14 cellular contexts compared by ENCODE assay signal in the genomic region with DNA sequence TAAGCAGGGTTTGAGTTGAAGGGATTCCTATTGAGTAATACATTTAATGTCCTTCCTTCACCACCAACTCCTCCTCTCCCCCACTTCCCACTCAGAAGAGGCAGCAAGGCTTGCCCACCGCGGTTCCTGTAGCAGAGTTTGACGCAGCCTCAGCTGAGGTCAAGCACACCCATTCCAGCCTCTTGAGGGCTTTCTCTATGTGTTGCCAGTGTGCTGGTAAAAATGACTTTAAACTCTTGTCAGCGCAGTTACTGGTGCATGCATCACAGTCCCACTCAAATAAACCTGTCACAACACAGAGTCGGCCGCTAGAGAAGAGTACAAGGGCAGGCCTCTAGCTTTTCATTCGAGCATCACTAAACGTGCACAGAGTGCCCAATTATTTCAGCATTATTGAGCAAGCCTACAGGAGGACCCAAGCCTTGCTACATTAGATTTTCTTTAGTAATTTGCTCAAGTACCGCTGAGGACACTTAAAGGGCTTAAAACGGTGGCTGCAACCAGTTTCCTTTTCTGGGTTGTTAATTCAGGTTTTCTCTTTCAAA.
A peak's percentile ranks its signal among the peaks of the same experiment; 100 is the strongest.
DNase-seq lines count a peak whose midpoint lies in the region; ATAC-seq, FAIRE-seq and TF ChIP-seq lines count a peak whose summit lies in the region.
"Had no signal": no experiment of that assay in that cellular context is flagged by ENCODE, and none has a peak within 500 bp of the region (broad histone marks: within the 10 kb centered on the region; RNA-seq: fewer than 3 reads in every experiment).

No MANE protein-coding gene starts in this region.

- peaks cover 29% of the 10 kb centered on the region for H3K36me3 Mint-ChIP-seq in nephron (ENCODE audit: low read depth)

- TF ChIP-seq POLR2A in H54 (IDR thresholded peaks at IDR 0.05; ENCODE audit: low read depth, low read length), result no peak

- TF ChIP-seq CTCF in nephron (IDR thresholded peaks at IDR 0.05; ENCODE audit: unreplicated experiment in 3 of 3), result no peak

- H3K4me1 Mint-ChIP-seq in nephron, result no peaks in the 10 kb centered on the region

- H3K4me3 Mint-ChIP-seq in nephron, result no peak overlapping the region
- H3K4me3 Mint-ChIP-seq: naive thymus-derived CD8-positive, alpha-beta T cell had no signal

- FAIRE-seq in H54 (lab: Jason Lieb, UNC), result peak; percentile 87
- FAIRE-seq: endometrium had no signal

- peak overlapping the region in 2 of 3 experiments; percentile 18 to 25 for H3K27ac Mint-ChIP-seq in nephron

- DNase-seq in H54 (ENCODE audit: insufficient read length, low spot score) (no peak), NCI-H1436 treated with DMSO at 0.1 percent for 48 hours (lab: John Stamatoyannopoulos, UW) (peak; percentile 92), amniotic epithelial cell (ENCODE audit: low read depth) (peak; percentile 37), COLO668 (lab: John Stamatoyannopoulos, UW; ENCODE audit: unreplicated experiment) (no peak), NCI-H146 (lab: John Stamatoyannopoulos, UW) (no peak), islet precursor cell (no peak)
- DNase-seq: activated CD4-positive, alpha-beta T cell treated with anti-CD3 and anti-CD28 coated beads, Interleukin-2, amount 50 U/mL, for 48 hours; COR-L47; hippocampal formation; naive thymus-derived CD8-positive, alpha-beta T cell; stimulated activated CD8-positive, alpha-beta memory T cell treated with anti-CD3 and anti-CD28 coated beads, Interleukin-4, amount 100 ng/mL, for 48 hours had no signal

- H3K9me3 Mint-ChIP-seq in nephron, result no peaks in the 10 kb centered on the region
- H3K9me3 Mint-ChIP-seq: naive thymus-derived CD8-positive, alpha-beta T cell had no signal

- ATAC-seq in GM21528 (IDR thresholded peaks at IDR 0.05; ENCODE audit: low FRiP score, unreplicated experiment), result no peak
- ATAC-seq: naive thymus-derived CD8-positive, alpha-beta T cell had no signal

- H3K27me3 Mint-ChIP-seq in nephron (ENCODE audit: low read depth), result no peaks in the 10 kb centered on the region
- H3K27me3 Mint-ChIP-seq: naive thymus-derived CD8-positive, alpha-beta T cell had no signal

Comparison
In these comparisons a context has a peak if more than half of its experiments do, and no peak if none do; other contexts are left out.
1. DNase-seq: peak in NCI-H1436 treated with DMSO at 0.1 percent for 48 hours (single experiment) and amniotic epithelial cell (single experiment); none in H54 (single experiment), COLO668 (single experiment), NCI-H146 (single experiment) and islet precursor cell (single experiment).